ENCODE assay signal across 33 cellular contexts in the genomic region with DNA sequence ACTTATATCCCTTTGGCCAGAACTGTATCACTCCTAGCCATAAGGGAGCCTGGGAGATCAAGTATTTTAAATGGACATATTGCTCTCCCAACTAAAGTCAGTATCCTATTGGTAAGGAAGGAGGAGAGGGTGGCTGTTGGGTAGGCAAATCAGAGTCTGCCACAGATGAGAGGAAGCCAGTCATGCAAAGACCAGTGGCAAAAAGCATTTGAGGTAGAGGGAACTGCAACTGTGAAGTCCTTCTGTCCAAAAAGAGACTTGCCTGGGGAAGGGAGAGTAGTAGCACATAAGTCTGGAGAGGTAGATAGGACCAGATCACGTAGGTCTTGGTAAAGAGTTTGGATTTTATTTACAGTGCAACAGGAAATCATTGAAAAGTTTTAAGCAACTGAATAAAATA.
"Had no signal": no experiment of that assay in that cellular context is flagged by ENCODE, and none has a peak within 500 bp of the region (broad histone marks: within the 10 kb centered on the region; RNA-seq: fewer than 3 reads in every experiment).

No MANE protein-coding gene starts in this region.

- H3K36me3 Mint-ChIP-seq: activated CD4-positive, alpha-beta memory T cell treated with anti-CD3 and anti-CD28 coated beads for 36 hours; activated naive CD4-positive, alpha-beta T cell treated with anti-CD3 and anti-CD28 coated beads, Interleukin-2, amount 10 ng/mL, durations not matched to agents 7 days and 5 days; activated naive CD4-positive, alpha-beta T cell treated with anti-CD3 and anti-CD28 coated beads, Interleukin-2, amount 50 U/mL, for 72 hours; brain had no signal

- H3K9me3 Mint-ChIP-seq: activated CD4-positive, alpha-beta memory T cell treated with anti-CD3 and anti-CD28 coated beads for 36 hours; activated CD4-positive, alpha-beta T cell treated with anti-CD3 and anti-CD28 coated beads, Interleukin-2, amount 10 ng/mL, durations not matched to agents 24 days and 14 days; activated naive CD4-positive, alpha-beta T cell treated with anti-CD3 and anti-CD28 coated beads, Interleukin-2, amount 10 ng/mL, durations not matched to agents 7 days and 5 days; activated naive CD4-positive, alpha-beta T cell treated with anti-CD3 and anti-CD28 coated beads, Interleukin-2, amount 50 U/mL, for 72 hours; activated naive CD8-positive, alpha-beta T cell treated with anti-CD3 and anti-CD28 coated beads, Interleukin-2, amount 10 ng/mL, durations not matched to agents 7 days and 5 days; activated T-helper 1 cell treated with anti-CD3 and anti-CD28 coated beads, Interleukin-12 subunit alpha, Interleukin-12 subunit beta, Interleukin-2, Interleukin-4 antibody, amounts not matched to agents 30 ng/mL and 10 ng/mL and 1 ng/mL, durations not matched to agents 14 hours and 24 hours and 36 hours; activated T-helper 2 cell treated with anti-CD3 and anti-CD28 coated beads, Interferon-gamma antibody, Interleukin-2, Interleukin-4, amounts not matched to agents 10 μg/mL and 5 μg/mL and 100 μg/mL, durations not matched to agents 14 hours and 24 hours and 36 hours; central memory CD8-positive, alpha-beta T cell; dendritic cell treated with granulocyte-macrophage colony-stimulating factor and Interleukin-4, amounts not matched to agents 40 ng/mL and 50 ng/mL, for 4 days; endodermal cell; T-helper 2 cell treated with Interferon-gamma antibody and Interleukin-4, amounts not matched to agents 5 μg/mL and 100 μg/mL, for 36 hours had no signal

- H3K4me3 Mint-ChIP-seq: activated CD4-positive, alpha-beta memory T cell treated with anti-CD3 and anti-CD28 coated beads for 36 hours; activated CD4-positive, alpha-beta T cell treated with anti-CD3 and anti-CD28 coated beads for 36 hours; activated CD4-positive, alpha-beta T cell treated with anti-CD3 and anti-CD28 coated beads, Interleukin-2, amount 10 ng/mL, durations not matched to agents 24 days and 14 days; activated CD8-positive, alpha-beta memory T cell treated with anti-CD3 and anti-CD28 coated beads, Interleukin-2, amount 10 ng/mL, durations not matched to agents 7 days and 5 days; activated CD8-positive, alpha-beta T cell treated with anti-CD3 and anti-CD28 coated beads, Interleukin-2, amount 10 ng/mL, durations not matched to agents 7 days and 5 days; activated naive CD4-positive, alpha-beta T cell treated with anti-CD3 and anti-CD28 coated beads, Interleukin-2, amount 10 ng/mL, durations not matched to agents 7 days and 5 days; activated naive CD8-positive, alpha-beta T cell treated with anti-CD3 and anti-CD28 coated beads, Interleukin-2, amount 10 ng/mL, durations not matched to agents 7 days and 5 days; activated T-helper 1 cell treated with anti-CD3 and anti-CD28 coated beads, Interleukin-12 subunit alpha, Interleukin-12 subunit beta, Interleukin-2, Interleukin-4 antibody, amounts not matched to agents 30 ng/mL and 10 ng/mL and 1 ng/mL, durations not matched to agents 14 hours and 24 hours and 36 hours; brain; central memory CD8-positive, alpha-beta T cell; dendritic cell treated with granulocyte-macrophage colony-stimulating factor and Interleukin-4, amounts not matched to agents 40 ng/mL and 50 ng/mL, for 4 days; endodermal cell; T-helper 17 cell; T-helper 2 cell treated with Interferon-gamma antibody and Interleukin-4, amounts not matched to agents 5 μg/mL and 100 μg/mL, for 36 hours had no signal

- H3K36me3 ChIP-seq: ascending aorta, breast epithelium, cardiac muscle cell, heart left ventricle had no signal

- H3K4me1 Mint-ChIP-seq: activated CD4-positive, alpha-beta T cell treated with anti-CD3 and anti-CD28 coated beads for 36 hours; activated CD4-positive, alpha-beta T cell treated with anti-CD3 and anti-CD28 coated beads, Interleukin-2, amount 10 ng/mL, durations not matched to agents 24 days and 14 days; activated CD8-positive, alpha-beta memory T cell treated with anti-CD3 and anti-CD28 coated beads, Interleukin-2, amount 10 ng/mL, durations not matched to agents 7 days and 5 days; activated naive CD4-positive, alpha-beta T cell treated with anti-CD3 and anti-CD28 coated beads, Interleukin-2, amount 10 ng/mL, durations not matched to agents 7 days and 5 days; activated naive CD8-positive, alpha-beta T cell treated with anti-CD3 and anti-CD28 coated beads, Interleukin-2, amount 10 ng/mL, durations not matched to agents 7 days and 5 days; brain; central memory CD8-positive, alpha-beta T cell had no signal

- H3K27me3 ChIP-seq: ascending aorta, breast epithelium, cardiac muscle cell, dorsolateral prefrontal cortex, heart left ventricle had no signal

- H3K27ac ChIP-seq: ascending aorta, breast epithelium, cardiac muscle cell, coronary artery, dorsolateral prefrontal cortex, heart left ventricle had no signal

- H3K4me1 ChIP-seq: ascending aorta, breast epithelium, heart left ventricle had no signal

- DNase-seq: activated CD4-positive, alpha-beta memory T cell treated with anti-CD3 and anti-CD28 coated beads for 36 hours; activated CD4-positive, alpha-beta T cell treated with anti-CD3 and anti-CD28 coated beads for 36 hours; activated CD4-positive, alpha-beta T cell treated with anti-CD3 and anti-CD28 coated beads, Interleukin-2, amount 10 ng/mL, durations not matched to agents 24 days and 14 days; activated CD4-positive, CD25-positive, alpha-beta regulatory T cell; activated CD4-positive, CD25-positive, alpha-beta regulatory T cell treated with anti-CD3 and anti-CD28 coated beads, Interleukin-2, amount 50 U/mL, for 72 hours; activated CD8-positive, alpha-beta memory T cell treated with anti-CD3 and anti-CD28 coated beads, Interleukin-2, amount 10 ng/mL, durations not matched to agents 7 days and 5 days; activated CD8-positive, alpha-beta memory T cell treated with anti-CD3 and anti-CD28 coated beads, Interleukin-2, amount 50 U/mL, for 4 hours; activated CD8-positive, alpha-beta T cell treated with anti-CD3 and anti-CD28 coated beads, Interleukin-2, amount 10 ng/mL, durations not matched to agents 7 days and 5 days; activated gamma-delta T cell; activated naive CD4-positive, alpha-beta T cell; activated naive CD4-positive, alpha-beta T cell treated with anti-CD3 and anti-CD28 coated beads, Interleukin-2, amount 10 ng/mL, durations not matched to agents 7 days and 5 days; activated naive CD8-positive, alpha-beta T cell treated with anti-CD3 and anti-CD28 coated beads, Interleukin-2, amount 10 ng/mL, durations not matched to agents 7 days and 5 days; activated T-cell treated with anti-CD3 and anti-CD28 coated beads, Interleukin-2, amount 50 U/mL, for 1 hour; activated T-cell treated with anti-CD3 and anti-CD28 coated beads, Interleukin-2, amount 50 U/mL, for 48 hours; dorsolateral prefrontal cortex; effector memory CD4-positive, alpha-beta T cell; endodermal cell; foreskin fibroblast; glutamatergic neuron; heart left ventricle; T-helper 17 cell had no signal

- ATAC-seq: activated CD4-positive, alpha-beta T cell treated with anti-CD3 and anti-CD28 coated beads for 36 hours; activated CD8-positive, alpha-beta memory T cell treated with anti-CD3 and anti-CD28 coated beads, Interleukin-2, amount 10 ng/mL, durations not matched to agents 7 days and 5 days; activated CD8-positive, alpha-beta T cell treated with anti-CD3 and anti-CD28 coated beads, Interleukin-2, amount 10 ng/mL, durations not matched to agents 7 days and 5 days; activated naive CD4-positive, alpha-beta T cell treated with anti-CD3 and anti-CD28 coated beads, Interleukin-2, amount 50 U/mL, for 72 hours; esophagus mucosa; heart left ventricle; T-helper 17 cell had no signal

- H3K9me3 ChIP-seq: ascending aorta, breast epithelium, heart left ventricle had no signal

- H3K4me3 ChIP-seq: ascending aorta, breast epithelium, cardiac muscle cell, coronary artery, dorsolateral prefrontal cortex, heart left ventricle had no signal

- H3K27ac Mint-ChIP-seq: activated CD4-positive, alpha-beta memory T cell treated with anti-CD3 and anti-CD28 coated beads for 36 hours; activated CD4-positive, alpha-beta T cell treated with anti-CD3 and anti-CD28 coated beads for 36 hours; activated CD4-positive, alpha-beta T cell treated with anti-CD3 and anti-CD28 coated beads, Interleukin-2, amount 10 ng/mL, durations not matched to agents 24 days and 14 days; activated CD8-positive, alpha-beta memory T cell treated with anti-CD3 and anti-CD28 coated beads, Interleukin-2, amount 10 ng/mL, durations not matched to agents 7 days and 5 days; activated CD8-positive, alpha-beta T cell treated with anti-CD3 and anti-CD28 coated beads, Interleukin-2, amount 10 ng/mL, durations not matched to agents 7 days and 5 days; activated naive CD4-positive, alpha-beta T cell treated with anti-CD3 and anti-CD28 coated beads, Interleukin-2, amount 10 ng/mL, durations not matched to agents 7 days and 5 days; activated naive CD4-positive, alpha-beta T cell treated with anti-CD3 and anti-CD28 coated beads, Interleukin-2, amount 50 U/mL, for 72 hours; activated naive CD8-positive, alpha-beta T cell treated with anti-CD3 and anti-CD28 coated beads, Interleukin-2, amount 10 ng/mL, durations not matched to agents 7 days and 5 days; activated T-helper 1 cell treated with anti-CD3 and anti-CD28 coated beads, Interleukin-12 subunit alpha, Interleukin-12 subunit beta, Interleukin-2, Interleukin-4 antibody, amounts not matched to agents 30 ng/mL and 10 ng/mL and 1 ng/mL, durations not matched to agents 14 hours and 24 hours and 36 hours; activated T-helper 2 cell treated with anti-CD3 and anti-CD28 coated beads, Interferon-gamma antibody, Interleukin-2, Interleukin-4, amounts not matched to agents 10 μg/mL and 5 μg/mL and 100 μg/mL, durations not matched to agents 14 hours and 24 hours and 36 hours; brain; dendritic cell treated with granulocyte-macrophage colony-stimulating factor and Interleukin-4, amounts not matched to agents 40 ng/mL and 50 ng/mL, for 4 days; endodermal cell; T-helper 17 cell; T-helper 2 cell treated with Interferon-gamma antibody and Interleukin-4, amounts not matched to agents 5 μg/mL and 100 μg/mL, for 36 hours had no signal
